In genomic region chr19:35115538-35115951, GRCh38 we compare ENCODE assay signal across 1 cellular context.
TF ChIP-seq lines count a peak whose summit lies in the region.

TSS of gene FXYD3 (plus strand) at chr19:35115823. CDS start at chr19:35119377, 3,554 bp downstream.

TF ChIP-seq in H1, 55 proteins besides CTCF, POLR2A, EP300 and RAD21:
- no peak for TF ChIP-seq CBX5 (IDR thresholded peaks at IDR 0.05; ENCODE audit: low read depth, low read length)
- TF ChIP-seq SP4 (IDR thresholded peaks at IDR 0.05; ENCODE audit: low read length) = no peak
- no peak for TF ChIP-seq BCL11A (IDR thresholded peaks at IDR 0.05; ENCODE audit: low read depth in 2 of 2, low read length in 2 of 2)
- TF ChIP-seq SAP30 (IDR thresholded peaks at IDR 0.05; ENCODE audit: insufficient read depth, insufficient replicate concordance, low read length) = no peak
- TF ChIP-seq POU5F1 (IDR thresholded peaks at IDR 0.05; ENCODE audit: low read depth, low read length) = no peak
- no peak for TF ChIP-seq TAF7 (optimal IDR thresholded peaks at IDR 0.05; ENCODE audit: borderline replicate concordance, low read depth, low read length)
- no peak for TF ChIP-seq CEBPB (IDR thresholded peaks at IDR 0.05; ENCODE audit: low read depth, low read length)
- no peak for TF ChIP-seq KDM4A (IDR thresholded peaks at IDR 0.05; ENCODE audit: low read depth, low read length, severe bottlenecking)
- TF ChIP-seq NRF1 (IDR thresholded peaks at IDR 0.05; ENCODE audit: low read depth, low read length) = no peak
- TF ChIP-seq TAF1 (IDR thresholded peaks at IDR 0.05; ENCODE audit: low read depth, low read length) = no peak
- no peak for TF ChIP-seq SP2 (IDR thresholded peaks at IDR 0.05; ENCODE audit: low read length)
- no peak for TF ChIP-seq MAFK (IDR thresholded peaks at IDR 0.05; ENCODE audit: low read depth, low read length)
- TF ChIP-seq SIRT6 (IDR thresholded peaks at IDR 0.05; ENCODE audit: low read length) = no peak
- TF ChIP-seq USF2 (IDR thresholded peaks at IDR 0.05; ENCODE audit: low read length) = no peak
- no peak for TF ChIP-seq ZNF274 (IDR thresholded peaks at IDR 0.05; ENCODE audit: borderline replicate concordance, extremely low read depth, low read length)
